In the genomic region with DNA sequence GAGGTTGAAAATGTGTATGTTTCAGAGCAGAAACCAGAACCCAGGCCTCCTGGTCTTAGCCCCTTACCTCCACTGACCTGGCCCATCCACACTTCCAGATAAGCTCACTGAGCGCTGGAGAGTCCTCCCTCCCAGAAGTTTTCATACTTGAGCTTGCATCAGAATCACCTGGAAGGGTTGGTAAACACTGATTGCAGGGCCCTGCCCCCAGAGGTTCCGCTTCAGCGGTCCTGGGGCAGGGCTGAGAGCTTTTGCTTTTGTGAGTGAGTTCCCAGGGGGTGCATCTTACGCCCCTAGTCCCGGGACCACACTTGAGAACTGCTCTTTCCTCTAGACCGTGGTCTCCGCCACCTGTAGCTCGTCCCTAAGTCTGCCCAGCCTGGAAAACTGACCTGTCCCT, we compare ENCODE assay signal across 1 cellular context.
TF ChIP-seq lines count a peak whose summit lies in the region.

No MANE protein-coding gene starts in this region.

TF ChIP-seq in H1, 55 proteins besides CTCF, POLR2A, EP300 and RAD21:
- TF ChIP-seq SP4 (IDR thresholded peaks at IDR 0.05; ENCODE audit: low read length) (no peak), TAF7 (optimal IDR thresholded peaks at IDR 0.05; ENCODE audit: borderline replicate concordance, low read depth, low read length) (no peak), NANOG (IDR thresholded peaks at IDR 0.05; ENCODE audit: insufficient read depth, low read depth, low read length, poor library complexity, severe bottlenecking) (no peak), CREB1 (IDR thresholded peaks at IDR 0.05) (no peak)
- TF ChIP-seq, protein P1, sequence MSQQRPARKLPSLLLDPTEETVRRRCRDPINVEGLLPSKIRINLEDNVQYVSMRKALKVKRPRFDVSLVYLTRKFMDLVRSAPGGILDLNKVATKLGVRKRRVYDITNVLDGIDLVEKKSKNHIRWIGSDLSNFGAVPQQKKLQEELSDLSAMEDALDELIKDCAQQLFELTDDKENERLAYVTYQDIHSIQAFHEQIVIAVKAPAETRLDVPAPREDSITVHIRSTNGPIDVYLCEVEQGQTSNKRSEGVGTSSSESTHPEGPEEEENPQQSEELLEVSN (IDR thresholded peaks at IDR 0.05): no peak
